27 cellular contexts compared by ENCODE assay signal in the genomic region with DNA sequence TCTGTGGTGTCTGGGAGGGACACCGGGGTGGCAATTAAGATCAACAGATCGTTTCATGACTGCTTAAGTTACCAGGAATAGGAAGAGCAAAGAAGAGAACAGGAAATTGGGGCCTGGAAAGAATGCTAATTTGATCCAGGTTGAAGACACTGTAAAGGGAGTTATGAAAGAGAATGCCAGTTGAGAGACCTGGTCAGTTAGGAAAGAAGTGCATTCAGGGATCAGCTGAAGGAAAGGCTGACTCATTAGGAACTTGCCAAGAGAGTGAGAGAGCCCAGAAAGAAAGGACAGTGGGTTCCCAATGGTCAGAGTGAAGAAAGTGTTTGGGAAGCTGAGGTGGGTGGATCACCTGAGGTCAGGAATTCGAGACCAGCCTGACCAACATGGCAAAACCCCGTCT.
DNase-seq lines count a peak whose midpoint lies in the region; ATAC-seq, FAIRE-seq and TF ChIP-seq lines count a peak whose summit lies in the region.
"Had no signal": no experiment of that assay in that cellular context is flagged by ENCODE, and none has a peak within 500 bp of the region (broad histone marks: within the 10 kb centered on the region; RNA-seq: fewer than 3 reads in every experiment).

No MANE protein-coding gene starts in this region.

- no peaks in the 10 kb centered on the region for H3F3A ChIP-seq in PC-3 (ENCODE audit: low read length, unreplicated experiment)

- no peaks in the 10 kb centered on the region for H3K79me1 ChIP-seq in H1 (ENCODE audit: low read depth, low read length)

- H3K27ac ChIP-seq in PC-3 (ENCODE audit: low read length) (no peak overlapping the region), H1 (ENCODE audit: low read depth, low read length) (no peak overlapping the region)
- H3K27ac ChIP-seq: C4-2B, esophagus squamous epithelium, ovary, transverse colon had no signal

- H2AK5ac ChIP-seq in H1 (ENCODE audit: low read depth, low read length) = no peak overlapping the region

- H3K4me2 ChIP-seq in PC-3 (ENCODE audit: low read length) (no peak overlapping the region), H1 (ENCODE audit: insufficient read depth in 1 of 2, low read depth in 2 of 2, low read length in 2 of 2) (no peak overlapping the region)

- H3K18ac ChIP-seq in H1 (ENCODE audit: extremely low read depth, low read length) = no peak overlapping the region

- H3K27me3 Mint-ChIP-seq in nephron progenitor cell (ENCODE audit: low read depth, poor library complexity) = peaks cover 8% of the 10 kb centered on the region
- no peaks in the 10 kb centered on the region for H3K27me3 Mint-ChIP-seq in T-helper 2 cell treated with Interferon-gamma antibody and Interleukin-4, amounts not matched to agents 5 μg/mL and 100 μg/mL, for 36 hours (ENCODE audit: low read depth)
- H3K27me3 Mint-ChIP-seq: dendritic cell treated with granulocyte-macrophage colony-stimulating factor and Interleukin-4, amounts not matched to agents 40 ng/mL and 50 ng/mL, for 4 days had no signal

- no peaks in the 10 kb centered on the region for H3K36me3 Mint-ChIP-seq in nephron progenitor cell (ENCODE audit: low read depth)
- no peaks in the 10 kb centered on the region for H3K36me3 Mint-ChIP-seq in T-helper 2 cell treated with Interferon-gamma antibody and Interleukin-4, amounts not matched to agents 5 μg/mL and 100 μg/mL, for 36 hours (ENCODE audit: low read depth)
- H3K36me3 Mint-ChIP-seq: activated naive CD8-positive, alpha-beta T cell treated with anti-CD3 and anti-CD28 coated beads, Interleukin-2, amount 10 ng/mL, durations not matched to agents 7 days and 5 days; stimulated activated effector memory CD8-positive, alpha-beta T cell treated with anti-CD3 and anti-CD28 coated beads, Interleukin-12 subunit alpha, Interleukin-12 subunit beta, amount 100 ng/mL, for 72 hours had no signal

- H2BK120ac ChIP-seq in H1 (replicated peaks; ENCODE audit: low read depth, low read length) = no peak overlapping the region

- CTCF ChIA-PET in PC-3 (lab: Charles Lee) = no interaction called here
- CTCF ChIA-PET in H1 (lab: Charles Lee; ENCODE audit: partially characterized antibody) = no interaction called here

- 0 out of 2 replicates have a peak overlapping the region, but pooled peaks have one; percentile 13 for H2BK20ac ChIP-seq in H1 (ENCODE audit: low read length)

- H4K5ac ChIP-seq in H1 (ENCODE audit: insufficient read length, low read depth, low read length) = no peak overlapping the region

- H3K4me1 ChIP-seq in PC-3 (ENCODE audit: insufficient read depth, low read length) (peaks cover 18% of the 10 kb centered on the region), H1 (replicated peaks in 1 of 4; ENCODE audit: control insufficient read depth in 3 of 4, insufficient read depth in 4 of 4, low read length in 3 of 4) (no peaks in the 10 kb centered on the region)
- H3K4me1 ChIP-seq: transverse colon had no signal

- H3K36me3 ChIP-seq in PC-3 (ENCODE audit: low read depth, low read length) = no peaks in the 10 kb centered on the region
- no peaks in the 10 kb centered on the region for H3K36me3 ChIP-seq in H1 (ENCODE audit: control insufficient read depth in 2 of 4, insufficient read depth in 4 of 4, low read length in 3 of 4)
- H3K36me3 ChIP-seq: esophagus squamous epithelium, ovary, transverse colon had no signal

- no peak for TF ChIP-seq POLR2A in H1 (IDR thresholded peaks at IDR 0.05; ENCODE audit: control extremely low read depth in 1 of 2, low read depth in 2 of 2, low read length in 2 of 2)

- H3K27ac Mint-ChIP-seq in nephron progenitor cell = peak overlapping the region; percentile 64
- no peak overlapping the region for H3K27ac Mint-ChIP-seq in T-helper 2 cell treated with Interferon-gamma antibody and Interleukin-4, amounts not matched to agents 5 μg/mL and 100 μg/mL, for 36 hours
- H3K27ac Mint-ChIP-seq: activated naive CD8-positive, alpha-beta T cell treated with anti-CD3 and anti-CD28 coated beads, Interleukin-2, amount 10 ng/mL, durations not matched to agents 7 days and 5 days; dendritic cell treated with granulocyte-macrophage colony-stimulating factor and Interleukin-4, amounts not matched to agents 40 ng/mL and 50 ng/mL, for 4 days; stimulated activated effector memory CD8-positive, alpha-beta T cell treated with anti-CD3 and anti-CD28 coated beads, Interleukin-12 subunit alpha, Interleukin-12 subunit beta, amount 100 ng/mL, for 72 hours; T-helper 17 cell had no signal

- H3K4me3 Mint-ChIP-seq in nephron progenitor cell = no peak overlapping the region
- H3K4me3 Mint-ChIP-seq in T-helper 2 cell treated with Interferon-gamma antibody and Interleukin-4, amounts not matched to agents 5 μg/mL and 100 μg/mL, for 36 hours = no peak overlapping the region
- H3K4me3 Mint-ChIP-seq: activated naive CD8-positive, alpha-beta T cell treated with anti-CD3 and anti-CD28 coated beads, Interleukin-2, amount 10 ng/mL, durations not matched to agents 7 days and 5 days; central memory CD8-positive, alpha-beta T cell; dendritic cell treated with granulocyte-macrophage colony-stimulating factor and Interleukin-4, amounts not matched to agents 40 ng/mL and 50 ng/mL, for 4 days; stimulated activated effector memory CD8-positive, alpha-beta T cell treated with anti-CD3 and anti-CD28 coated beads, Interleukin-12 subunit alpha, Interleukin-12 subunit beta, amount 100 ng/mL, for 72 hours; T-helper 17 cell had no signal

- H4K20me1 ChIP-seq in PC-3 (ENCODE audit: low read length) = no peaks in the 10 kb centered on the region
- no peaks in the 10 kb centered on the region for H4K20me1 ChIP-seq in H1 (replicated peaks in 1 of 2; ENCODE audit: control insufficient read depth in 1 of 2, insufficient read depth in 2 of 2, low read length in 2 of 2)

- H3K79me2 ChIP-seq in PC-3 (ENCODE audit: low read length) (no peaks in the 10 kb centered on the region), H1 (ENCODE audit: control insufficient read depth in 1 of 2, insufficient read depth in 2 of 2, low read length in 2 of 2) (no peaks in the 10 kb centered on the region)

- no peak overlapping the region for H4K8ac ChIP-seq in H1 (ENCODE audit: extremely low read depth, insufficient read depth, low read length)

- POLR2A ChIA-PET in PC-3 (lab: Charles Lee; ENCODE audit: unreplicated experiment) = no interaction called here
- POLR2A ChIA-PET in H1 (lab: Charles Lee; ENCODE audit: partially characterized antibody) = interaction anchor here (1.2 kb wide), 1 partner anchor 35 kb away, joined by 3 read pairs; no protein-coding TSS in a partner anchor

- intact Hi-C loops in PC-3 (cut with micrococcal nuclease) = no loop called here

- no peak overlapping the region for H3K4ac ChIP-seq in H1 (replicated peaks; ENCODE audit: insufficient read length, low read depth, low read length)

- H3K9me3 ChIP-seq in PC-3 (ENCODE audit: low read length) (no peaks in the 10 kb centered on the region), H1 (ENCODE audit: insufficient read depth in 2 of 2, low read depth in 1 of 2, low read length in 1 of 2) (no peaks in the 10 kb centered on the region)
- H3K9me3 ChIP-seq: esophagus squamous epithelium, ovary, transverse colon had no signal

- H3K9me3 Mint-ChIP-seq in nephron progenitor cell = no peaks in the 10 kb centered on the region
- no peaks in the 10 kb centered on the region for H3K9me3 Mint-ChIP-seq in T-helper 2 cell treated with Interferon-gamma antibody and Interleukin-4, amounts not matched to agents 5 μg/mL and 100 μg/mL, for 36 hours
- H3K9me3 Mint-ChIP-seq: activated naive CD8-positive, alpha-beta T cell treated with anti-CD3 and anti-CD28 coated beads, Interleukin-2, amount 10 ng/mL, durations not matched to agents 7 days and 5 days; central memory CD8-positive, alpha-beta T cell; dendritic cell treated with granulocyte-macrophage colony-stimulating factor and Interleukin-4, amounts not matched to agents 40 ng/mL and 50 ng/mL, for 4 days; stimulated activated effector memory CD8-positive, alpha-beta T cell treated with anti-CD3 and anti-CD28 coated beads, Interleukin-12 subunit alpha, Interleukin-12 subunit beta, amount 100 ng/mL, for 72 hours had no signal

- no peak overlapping the region for H3K4me3 ChIP-seq in PC-3 (ENCODE audit: low read length)
- no peak overlapping the region for H3K4me3 ChIP-seq in H1 (ENCODE audit: extremely low read depth in 1 of 4, insufficient read depth in 2 of 4, low read depth in 3 of 4, low read length in 4 of 4)
- H3K4me3 ChIP-seq: esophagus squamous epithelium, ovary, transverse colon had no signal

- no peak overlapping the region for H3K56ac ChIP-seq in H1 (replicated peaks; ENCODE audit: insufficient read length, low read depth, low read length)

- FAIRE-seq in H1 (lab: Jason Lieb, UNC) = no peak
- FAIRE-seq: G401.6 had no signal

- no peak overlapping the region for H2BK5ac ChIP-seq in H1 (ENCODE audit: low read depth, low read length)

- H2AFZ ChIP-seq in PC-3 (ENCODE audit: low read length) (no peak overlapping the region), H1 (ENCODE audit: low read length) (no peak overlapping the region)

- no peaks in the 10 kb centered on the region for H3K23me2 ChIP-seq in H1 (ENCODE audit: low read depth, low read length)

- H3K9ac ChIP-seq in PC-3 (ENCODE audit: low read length) (no peak overlapping the region), H1 (replicated peaks in 1 of 4; ENCODE audit: extremely low read depth in 1 of 4, low read depth in 3 of 4, low read length in 3 of 4) (no peak overlapping the region)

- TF ChIP-seq EP300 in H1 (IDR thresholded peaks at IDR 0.05; ENCODE audit: borderline replicate concordance in 1 of 2, low read depth in 2 of 2, low read length in 2 of 2) = no peak

- no peak for ATAC-seq in PC-3
- ATAC-seq: Right ventricle myocardium inferior; stimulated activated effector memory CD8-positive, alpha-beta T cell treated with anti-CD3 and anti-CD28 coated beads, Interleukin-12 subunit alpha, Interleukin-12 subunit beta, amount 100 ng/mL, for 72 hours; T-helper 17 cell had no signal

- H3K9me2 ChIP-seq in PC-3 (replicated peaks; ENCODE audit: low read length) = no peaks in the 10 kb centered on the region

- TF ChIP-seq RAD21 in H1 (IDR thresholded peaks at IDR 0.05 in 1 of 2, conservative IDR thresholded peaks at IDR 0.05 in 1 of 2; ENCODE audit: low read depth in 2 of 2, low read length in 2 of 2) = no peak

- no peak overlapping the region for H3K14ac ChIP-seq in H1 (ENCODE audit: insufficient read length)

- no peak overlapping the region for H2BK12ac ChIP-seq in H1 (ENCODE audit: low read depth, low read length)

- H2BK15ac ChIP-seq in H1 (ENCODE audit: low read length) = no peak overlapping the region

- no TSS peak for BruUV-seq in PC-3 (replicated peaks; lab: Mats Ljungman, UMichigan)

- no peak overlapping the region for H3K23ac ChIP-seq in H1 (ENCODE audit: insufficient read length)

- H4K91ac ChIP-seq in H1 (replicated peaks; ENCODE audit: insufficient read length, low read length) = no peak overlapping the region

- WGBS in H1 (ENCODE audit: extremely low coverage in 1 of 2, insufficient coverage in 1 of 2, insufficient read length in 1 of 2, insufficient replicate concordance in 2 of 2, low coverage in 1 of 2, low lambda C conversion rate in 2 of 2, missing lambda C conversion rate in 1 of 2), 2 experiments = 94% methylated on average over 4 of the region's 4 CpGs; no CpG with 5 or more reads in 1 of the 2 experiments

- peaks cover 23% of the 10 kb centered on the region for H3K4me1 Mint-ChIP-seq in nephron progenitor cell
- H3K4me1 Mint-ChIP-seq in T-helper 2 cell treated with Interferon-gamma antibody and Interleukin-4, amounts not matched to agents 5 μg/mL and 100 μg/mL, for 36 hours (ENCODE audit: low read depth) = no peaks in the 10 kb centered on the region
- H3K4me1 Mint-ChIP-seq: activated naive CD8-positive, alpha-beta T cell treated with anti-CD3 and anti-CD28 coated beads, Interleukin-2, amount 10 ng/mL, durations not matched to agents 7 days and 5 days; central memory CD8-positive, alpha-beta T cell; stimulated activated effector memory CD8-positive, alpha-beta T cell treated with anti-CD3 and anti-CD28 coated beads, Interleukin-12 subunit alpha, Interleukin-12 subunit beta, amount 100 ng/mL, for 72 hours; T-helper 17 cell had no signal

- DNase-seq in ELR (ENCODE audit: low read depth) (peak; percentile 21), PC-3 (peak; percentile 28), H1 (ENCODE audit: low read depth in 1 of 2, low spot score in 2 of 2) (no peak), nephron progenitor cell (no peak), NCI-H2196 treated with DMSO at 0.1 percent for 48 hours (lab: John Stamatoyannopoulos, UW; ENCODE audit: unreplicated experiment) (no peak), GM19238 (ENCODE audit: insufficient read length, low spot score) (no peak)
- DNase-seq in T-helper 2 cell treated with Interferon-gamma antibody and Interleukin-4, amounts not matched to agents 5 μg/mL and 100 μg/mL, for 36 hours (ENCODE audit: low spot score) = no peak
- DNase-seq: activated gamma-delta T cell treated with Interleukin-2 at 50 U/mL for 16 hours; activated naive CD8-positive, alpha-beta T cell treated with anti-CD3 and anti-CD28 coated beads, Interleukin-2, amount 10 ng/mL, durations not matched to agents 7 days and 5 days; activated T-cell treated with anti-CD3 and anti-CD28 coated beads, Interleukin-2, amount 50 U/mL, for 48 hours; COR-L47; esophagus squamous epithelium; H7; hippocampal formation; NCI-H146; NCI-H510A; OCI-M1; ovary; stimulated activated CD4-positive, alpha-beta T cell treated with anti-CD3 and anti-CD28 coated beads, Interleukin-15, amount 100 ng/mL, for 24 hours; T-helper 17 cell; transverse colon had no signal

- no peaks in the 10 kb centered on the region for H3K27me3 ChIP-seq in PC-3 (ENCODE audit: low read length)
- H3K27me3 ChIP-seq in H1 (replicated peaks in 1 of 4; ENCODE audit: control insufficient read depth in 3 of 4, extremely low read depth in 1 of 4, insufficient read depth in 3 of 4, low read length in 3 of 4) = no peaks in the 10 kb centered on the region
- H3K27me3 ChIP-seq: esophagus squamous epithelium, ovary, transverse colon had no signal

- no peak for TF ChIP-seq CTCF in PC-3 (conservative IDR thresholded peaks at IDR 0.05; ENCODE audit: low read depth, low read length)
- TF ChIP-seq CTCF in H1 (IDR thresholded peaks at IDR 0.05; ENCODE audit: control extremely low read depth in 1 of 3, insufficient read depth in 1 of 3, low read depth in 1 of 3, low read length in 3 of 3) = no peak
- no peak for TF ChIP-seq CTCF in nephron progenitor cell (IDR thresholded peaks at IDR 0.05)

Comparison
In these comparisons a context has a peak if more than half of its experiments do, and no peak if none do; other contexts are left out.
1. DNase-seq: peak in ELR (single experiment) and PC-3 (single experiment); none in H1 (0 of 2), nephron progenitor cell (single experiment), NCI-H2196 treated with DMSO at 0.1 percent for 48 hours (single experiment), GM19238 (single experiment) and T-helper 2 cell treated with Interferon-gamma antibody and Interleukin-4, amounts not matched to agents 5 μg/mL and 100 μg/mL, for 36 hours (single experiment).